ENCODE assay signal across 9 cellular contexts in the genomic region with DNA sequence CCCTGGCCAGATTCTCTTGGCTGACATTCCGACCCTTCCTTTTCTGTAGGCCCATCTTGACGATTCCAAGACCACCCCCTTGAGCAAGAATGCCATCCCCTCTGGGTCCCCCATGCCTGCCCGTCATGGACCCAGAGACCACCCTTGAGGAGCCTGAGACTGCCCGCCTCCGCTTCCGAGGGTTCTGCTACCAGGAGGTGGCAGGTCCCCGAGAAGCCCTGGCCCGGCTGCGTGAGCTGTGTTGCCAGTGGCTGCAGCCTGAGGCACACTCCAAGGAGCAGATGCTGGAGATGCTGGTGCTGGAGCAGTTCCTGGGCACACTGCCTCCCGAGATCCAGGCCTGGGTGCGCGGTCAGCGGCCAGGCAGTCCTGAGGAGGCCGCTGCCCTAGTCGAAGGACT. TPM values are rescaled to one million over a fixed set of nuclear protein-coding genes. Genes with fewer than 3 reads are reported as not detected.
DNase-seq lines count a peak whose midpoint lies in the region; ATAC-seq and TF ChIP-seq lines count a peak whose summit lies in the region.
"Had no signal": no experiment of that assay in that cellular context is flagged by ENCODE, and none has a peak within 500 bp of the region (broad histone marks: within the 10 kb centered on the region; RNA-seq: fewer than 3 reads in every experiment).

No MANE protein-coding gene starts in this region.

- H3K36me3 ChIP-seq in right lobe of liver (peaks cover 0 to 4% (median 0%) of the 10 kb centered on the region in 4 donors), testis (ENCODE audit: low read depth, missing control alignments) (no peaks in the 10 kb centered on the region)

- ATAC-seq in activated CD4-positive, alpha-beta T cell treated with anti-CD3 and anti-CD28 coated beads for 36 hours: no peak
- ATAC-seq in right lobe of liver (no peak), HG02870 (IDR thresholded peaks at IDR 0.05; ENCODE audit: unreplicated experiment) (no peak)

- H3K9me3 Mint-ChIP-seq in activated CD4-positive, alpha-beta T cell treated with anti-CD3 and anti-CD28 coated beads for 36 hours (ENCODE audit: low read depth): no peaks in the 10 kb centered on the region

- H3K27me3 ChIP-seq in right lobe of liver (no peaks in the 10 kb centered on the region), testis (no peaks in the 10 kb centered on the region)

- H3K9me3 ChIP-seq in right lobe of liver (no peaks in the 10 kb centered on the region), testis (no peaks in the 10 kb centered on the region)

- peaks cover 14% of the 10 kb centered on the region for H3K4me1 Mint-ChIP-seq in activated CD4-positive, alpha-beta T cell treated with anti-CD3 and anti-CD28 coated beads for 36 hours

- H3K4me3 ChIP-seq in right lobe of liver (peak overlapping the region in 1 of 3 donors; percentile 66), testis (peak overlapping the region in 1 of 2 donors; percentile 66)

- peaks cover 5% of the 10 kb centered on the region for H3K36me3 Mint-ChIP-seq in activated CD4-positive, alpha-beta T cell treated with anti-CD3 and anti-CD28 coated beads for 36 hours (ENCODE audit: low read depth)

- H3K27ac Mint-ChIP-seq in activated CD4-positive, alpha-beta T cell treated with anti-CD3 and anti-CD28 coated beads for 36 hours: peak overlapping the region; percentile 84

- POLR2A ChIA-PET in activated CD4-positive, alpha-beta T cell treated with anti-CD3 and anti-CD28 coated beads for 36 hours (lab: Charles Lee): no interaction called here

- CTCF ChIA-PET in activated CD4-positive, alpha-beta T cell treated with anti-CD3 and anti-CD28 coated beads for 36 hours (lab: Charles Lee): interaction anchor here (0.6 kb wide), 1 partner anchor 12 kb away, joined by 4 read pairs; no protein-coding TSS in a partner anchor

- DNase-seq in activated CD4-positive, alpha-beta T cell treated with anti-CD3 and anti-CD28 coated beads for 36 hours: no peak
- DNase-seq in activated CD4-positive, alpha-beta T cell treated with anti-CD3 and anti-CD28 coated beads, Interleukin-2, amount 50 U/mL, for 1 hour: no peak
- DNase-seq in right lobe of liver (peak in 1 of 3 donors; percentile 61), testis (no peak), 8988T (no peak)
- DNase-seq in activated CD4-positive, CD25-positive, alpha-beta regulatory T cell (lab: John Stamatoyannopoulos, UW): no peak
- DNase-seq: activated CD4-positive, alpha-beta T cell treated with anti-CD3 and anti-CD28 coated beads for 1 hour had no signal

- intact Hi-C loops in activated CD4-positive, alpha-beta T cell treated with anti-CD3 and anti-CD28 coated beads for 36 hours (cut with DNase I, micrococcal nuclease): loop anchor here in 1 of 2 experiments (5.0 kb wide), 3 partner anchors 40 to 90 kb away; partner anchors contain the start of genes RPS5 and ZBTB45
- intact Hi-C loops in right lobe of liver (cut with DNase I): no loop called here
- intact Hi-C loops in testis (cut with DNase I; ENCODE audit: low total_unique reads): no loop called here

- H3K27ac ChIP-seq in adipose tissue (ENCODE audit: low read depth, low read length) (peak overlapping the region; percentile 32), right lobe of liver (peak overlapping the region; percentile 68 to 91 (median 81)), testis (peak overlapping the region; percentile 73 to 93)

- TF ChIP-seq POLR2A in right lobe of liver (IDR thresholded peaks at IDR 0.05) (no peak), testis (IDR thresholded peaks at IDR 0.05) (no peak)

- WGBS in adipose tissue, 3 donors: 87 to 89% (median 88%) methylated on average over 15 of the region's 15 CpGs
- 88% methylated on average over 5 of the region's 15 CpGs for WGBS in right lobe of liver (ENCODE audit: insufficient coverage, low coverage, low lambda C conversion rate, missing lambda C conversion rate)
- 77 to 81% methylated on average over 9 to 15 of the region's 15 CpGs for WGBS in testis, 2 donors

- no peak for TF ChIP-seq CTCF in right lobe of liver (IDR thresholded peaks at IDR 0.05)
- TF ChIP-seq CTCF in testis (IDR thresholded peaks at IDR 0.05): no peak

- no peaks in the 10 kb centered on the region for H3K27me3 Mint-ChIP-seq in activated CD4-positive, alpha-beta T cell treated with anti-CD3 and anti-CD28 coated beads for 36 hours

- peak overlapping the region; percentile 83 for H3K4me3 Mint-ChIP-seq in activated CD4-positive, alpha-beta T cell treated with anti-CD3 and anti-CD28 coated beads for 36 hours

- H3K4me1 ChIP-seq in right lobe of liver (peaks cover 0 to 24% (median 9%) of the 10 kb centered on the region in 4 donors), testis (peaks cover 16% of the 10 kb centered on the region)

RNA-seq across cellular contexts. Expression of gene ZNF446, which starts 1.0 kb away (rescaled TPM):
- total RNA-seq in activated CD4-positive, alpha-beta T cell treated with anti-CD3 and anti-CD28 coated beads for 36 hours: 1 to 10 TPM; 4.2 to 4.7 TPM
- polyA plus RNA-seq in adipose tissue (1 to 10 TPM; 7.3 to 8.8 (median 7.8) TPM), testis (ENCODE audit: insufficient read depth, low read depth, low replicate concordance) (24.3 TPM)
- total RNA-seq in right lobe of liver (1 to 10 TPM; 1.4 to 5.4 (median 4.1) TPM), testis (10 to 100 TPM; 33.6 to 38.7 TPM)

RNA-seq across cellular contexts. Expression of gene ZNF324, which starts 10.2 kb away (rescaled TPM):
- 1 to 10 TPM; 4.7 to 7.5 TPM for total RNA-seq in activated CD4-positive, alpha-beta T cell treated with anti-CD3 and anti-CD28 coated beads for 36 hours
- polyA plus RNA-seq in adipose tissue (1 to 10 TPM; 4.0 to 6.0 (median 4.3) TPM), testis (ENCODE audit: insufficient read depth, low read depth, low replicate concordance) (7.8 TPM)
- total RNA-seq in right lobe of liver (1 to 10 TPM; 2.9 to 4.9 (median 3.8) TPM), testis (10 to 100 TPM; 23.2 to 24.8 TPM)

RNA-seq across cellular contexts. Expression of gene ZNF324B, which starts 25.7 kb away (rescaled TPM):
- 1 to 10 TPM; 5.8 to 7.5 TPM for total RNA-seq in activated CD4-positive, alpha-beta T cell treated with anti-CD3 and anti-CD28 coated beads for 36 hours
- polyA plus RNA-seq in adipose tissue: 1 to 10 TPM; 1.8 to 2.9 (median 2.0) TPM
- 1 to 10 TPM; 2.9 to 3.3 (median 2.9) TPM for total RNA-seq in right lobe of liver
- total RNA-seq in testis: 10 to 100 TPM in 1 of 2 donors, 1 to 10 TPM in 1; 8.5 to 15.8 TPM
- polyA plus RNA-seq in testis (ENCODE audit: insufficient read depth, low read depth, low replicate concordance): 4.8 TPM

RNA-seq across cellular contexts. Expression of gene SLC27A5, which starts 34.7 kb away (rescaled TPM):
- total RNA-seq in activated CD4-positive, alpha-beta T cell treated with anti-CD3 and anti-CD28 coated beads for 36 hours: 10 to 100 TPM in 1 of 2 experiments, 1 to 10 TPM in 1; 8.9 to 19.5 TPM
- polyA plus RNA-seq in adipose tissue (10 to 100 TPM; 11.7 to 19.5 (median 12.5) TPM), testis (ENCODE audit: insufficient read depth, low read depth, low replicate concordance) (63.6 TPM)
- total RNA-seq in right lobe of liver (100 to 1,000 TPM; 107 to 737 (median 366) TPM), testis (10 to 100 TPM; 29.1 to 37.8 TPM)

RNA-seq across cellular contexts. Expression of gene ZNF132, which starts 37.2 kb away (rescaled TPM):
- 1 to 10 TPM; 3.3 to 4.4 TPM for total RNA-seq in activated CD4-positive, alpha-beta T cell treated with anti-CD3 and anti-CD28 coated beads for 36 hours
- polyA plus RNA-seq in adipose tissue: 1 to 10 TPM in 1 of 3 donors, under 1 TPM in 2; 0.45 to 1.0 (median 0.89) TPM
- 1 to 10 TPM in 3 of 6 experiments, under 1 TPM in 3; 0.75 to 2.8 (median 1.0) TPM for total RNA-seq in right lobe of liver
- total RNA-seq in testis: 10 to 100 TPM; 11.4 to 11.6 TPM
- polyA plus RNA-seq in testis (ENCODE audit: insufficient read depth, low read depth, low replicate concordance): 5.5 TPM

Comparison
In these comparisons a context has a peak if more than half of its experiments do, and no peak if none do; other contexts are left out.
1. H3K27ac ChIP-seq: peak in every context shown above with its lines; median percentile 83 in testis; 81 in right lobe of liver; 32 in adipose tissue.
2. RNA of gene ZNF446, which starts 1.0 kb away (total RNA-seq): 33.6 to 38.7 TPM in testis; 4.2 to 4.7 TPM in activated CD4-positive, alpha-beta T cell treated with anti-CD3 and anti-CD28 coated beads for 36 hours and 1.4 to 5.4 TPM in right lobe of liver; every median in the first group is over 4 times any median in the second.